ENCODE assay signal across 8 cellular contexts in genomic region chr5:150272531-150272930, GRCh38. TPM values are rescaled to one million over a fixed set of nuclear protein-coding genes. Genes with fewer than 3 reads are reported as not detected.
A peak's percentile ranks its signal among the peaks of the same experiment; 100 is the strongest.
DNase-seq lines count a peak whose midpoint lies in the region; ATAC-seq, FAIRE-seq and TF ChIP-seq lines count a peak whose summit lies in the region.

No MANE protein-coding gene starts in this region.

- POLR2A ChIA-PET in A673 (lab: Charles Lee; ENCODE audit: low non-redundant PET) (no interaction called here), PC-3 (lab: Charles Lee; ENCODE audit: unreplicated experiment) (no interaction called here)

- H3K79me2 ChIP-seq in PC-3 (ENCODE audit: low read length), result no peaks in the 10 kb centered on the region

- no peak for FAIRE-seq in small intestine (lab: Jason Lieb, UNC)

- H3K4me3 ChIP-seq in A673 (ENCODE audit: low read depth, low read length, poor library complexity, severe bottlenecking) (no peak overlapping the region), PC-3 (ENCODE audit: low read length) (no peak overlapping the region), fibroblast of mammary gland (ENCODE audit: control insufficient read depth, low read depth, low read length) (no peak overlapping the region), small intestine (ENCODE audit: low read depth in 1 of 2, low read length in 2 of 2) (no peak overlapping the region), aorta (ENCODE audit: low read length in 2 of 2) (no peak overlapping the region)

- H3K9me3 ChIP-seq in A673 (ENCODE audit: low read depth, low read length, poor library complexity, severe bottlenecking), result no peaks in the 10 kb centered on the region
- H3K9me3 ChIP-seq in PC-3 (ENCODE audit: low read length), result no peaks in the 10 kb centered on the region
- H3K9me3 ChIP-seq in small intestine (ENCODE audit: control insufficient read depth, low read depth), result no peaks in the 10 kb centered on the region
- H3K9me3 ChIP-seq in aorta (ENCODE audit: control insufficient read depth, low read length), result no peaks in the 10 kb centered on the region

- WGBS in small intestine, 3 donors, result 65 to 70% (median 69%) methylated on average over 4 to 5 of the region's 5 CpGs
- 78 to 81% methylated on average over 4 to 5 of the region's 5 CpGs for WGBS in aorta, 2 donors

- ATAC-seq in PC-3 (peak; percentile 74), aorta (ENCODE audit: low FRiP score) (no peak), GM19324 (IDR thresholded peaks at IDR 0.05; ENCODE audit: low FRiP score, unreplicated experiment) (no peak)

- H3F3A ChIP-seq in PC-3 (ENCODE audit: low read length, unreplicated experiment), result no peaks in the 10 kb centered on the region

- no peaks in the 10 kb centered on the region for H4K20me1 ChIP-seq in PC-3 (ENCODE audit: low read length)

- H3K9me2 ChIP-seq in PC-3 (replicated peaks; ENCODE audit: low read length), result no peaks in the 10 kb centered on the region

- H3K27me3 ChIP-seq in A673 (replicated peaks; ENCODE audit: insufficient read depth, low read depth, low read length, poor library complexity), result no peaks in the 10 kb centered on the region
- H3K27me3 ChIP-seq in PC-3 (ENCODE audit: low read length), result 0 out of 2 replicates have a peak, but pooled peaks cover 6% of the 10 kb centered on the region
- H3K27me3 ChIP-seq in small intestine (ENCODE audit: control insufficient read depth in 2 of 2, insufficient read depth in 2 of 2, low read length in 2 of 2), result no peaks in the 10 kb centered on the region
- H3K27me3 ChIP-seq in aorta (ENCODE audit: control insufficient read depth in 1 of 2, insufficient read depth in 2 of 2, low read length in 1 of 2), result no peaks in the 10 kb centered on the region

- in situ Hi-C loops in GM13976 (cut with MboI; ENCODE audit: low sequenced_read_pairs, unreplicated experiment), result no loop called here

- DNase-seq in A673 (ENCODE audit: low spot score), result peak; percentile 50
- no peak for DNase-seq in GM13976 (ENCODE audit: low spot score)
- peak; percentile 72 for DNase-seq in PC-3
- DNase-seq in fibroblast of mammary gland (ENCODE audit: low read depth), result peak; percentile 63
- DNase-seq in small intestine, result peak; percentile 13
- no peak for DNase-seq in activated T-cell treated with anti-CD3 and anti-CD28 coated beads for 4 hours
- DNase-seq in aorta, result no peak

- H3K4me1 ChIP-seq in A673 (ENCODE audit: insufficient read depth, low read length, poor library complexity, severe bottlenecking) (peaks cover 16% of the 10 kb centered on the region), PC-3 (ENCODE audit: insufficient read depth, low read length) (no peaks in the 10 kb centered on the region), small intestine (ENCODE audit: control insufficient read depth in 2 of 2, insufficient read depth in 1 of 2, low read depth in 1 of 2, low read length in 1 of 2) (no peaks in the 10 kb centered on the region), aorta (ENCODE audit: control insufficient read depth in 1 of 2, insufficient read depth in 2 of 2, low read length in 2 of 2) (no peaks in the 10 kb centered on the region)

- H2AFZ ChIP-seq in PC-3 (ENCODE audit: low read length), result no peak overlapping the region

- no peak overlapping the region for H3K4me2 ChIP-seq in PC-3 (ENCODE audit: low read length)

- TF ChIP-seq CTCF in A673 (conservative IDR thresholded peaks at IDR 0.05; ENCODE audit: low read depth, low read length), result peak; percentile 50
- peak; percentile 36 for TF ChIP-seq CTCF in GM13976 (IDR thresholded peaks at IDR 0.05; ENCODE audit: borderline replicate concordance, control extremely low read depth, extremely low read depth, insufficient read depth, missing control alignments)
- TF ChIP-seq CTCF in PC-3 (conservative IDR thresholded peaks at IDR 0.05; ENCODE audit: low read depth, low read length), result peak; percentile 70
- TF ChIP-seq CTCF in fibroblast of mammary gland (conservative IDR thresholded peaks at IDR 0.05; ENCODE audit: control insufficient read depth, insufficient read depth, low read depth, low read length), result peak; percentile 64

- no TSS peak for BruUV-seq in A673 (replicated peaks; lab: Mats Ljungman, UMichigan)
- no TSS peak for BruUV-seq in PC-3 (replicated peaks; lab: Mats Ljungman, UMichigan)

- CTCF ChIA-PET in A673 (lab: Charles Lee), result interaction anchor here (0.8 kb wide), 1 partner anchor 164 kb away, joined by 4 read pairs; no protein-coding TSS in a partner anchor
- CTCF ChIA-PET in PC-3 (lab: Charles Lee), result no interaction called here

- H3K9ac ChIP-seq in PC-3 (ENCODE audit: low read length), result no peak overlapping the region

- intact Hi-C loops in A673 (cut with micrococcal nuclease; ENCODE audit: unreplicated experiment), result loop anchor here (2.0 kb wide), 1 partner anchor 164 kb away; no protein-coding TSS in a partner anchor
- intact Hi-C loops in PC-3 (cut with micrococcal nuclease), result loop anchor here (1.0 kb wide), 2 partner anchors 78 to 164 kb away; no protein-coding TSS in a partner anchor
- intact Hi-C loops in aorta (cut with DNase I), result no loop called here

- no peak overlapping the region for H3K27ac ChIP-seq in A673 (ENCODE audit: low read depth, low read length, poor library complexity, severe bottlenecking)
- no peak overlapping the region for H3K27ac ChIP-seq in PC-3 (ENCODE audit: low read length)
- no peak overlapping the region for H3K27ac ChIP-seq in small intestine (ENCODE audit: low read depth in 1 of 2, low read length in 1 of 2)
- no peak overlapping the region for H3K27ac ChIP-seq in aorta (ENCODE audit: low read depth in 1 of 2, low read length in 2 of 2)

- H3K36me3 ChIP-seq in A673 (ENCODE audit: insufficient read depth, low read length, poor library complexity, severe bottlenecking) (no peaks in the 10 kb centered on the region), PC-3 (ENCODE audit: low read depth, low read length) (no peaks in the 10 kb centered on the region), small intestine (ENCODE audit: control insufficient read depth in 2 of 2, insufficient read depth in 2 of 2, low read length in 2 of 2) (no peaks in the 10 kb centered on the region), aorta (ENCODE audit: control insufficient read depth in 1 of 2, insufficient read depth in 2 of 2, low read length in 1 of 2) (no peaks in the 10 kb centered on the region)

RNA-seq across cellular contexts. Expression of gene CAMK2A, which starts 17.0 kb away (rescaled TPM):
- total RNA-seq in A673 (2021) (not detected in 2 replicates), PC-3 (2014; rRNA removed) (0.15 TPM in 1 of 2 replicates, not detected in the other), aorta (under 1 TPM; 0.15 to 0.36 TPM)
- polyA plus RNA-seq in small intestine (under 1 TPM in 1 of 3 donors, not detected in 2; 0.52 TPM), aorta (under 1 TPM in 1 of 2 donors, not detected in 1; 0.13 TPM)

RNA-seq across cellular contexts. Expression of gene ARSI, which starts 30.2 kb away (rescaled TPM):
- total RNA-seq in A673 (2021) (0.15 and 0.30 TPM in 2 replicates), PC-3 (2014; rRNA removed) (5.9 and 6.3 TPM in 2 replicates), aorta (1 to 10 TPM in 1 of 2 donors, under 1 TPM in 1; 0.91 to 2.7 TPM)
- polyA plus RNA-seq in small intestine (under 1 TPM in 1 of 3 donors, not detected in 2; 0.40 TPM), aorta (not detected)

Comparison
In these comparisons a context has a peak if more than half of its experiments do, and no peak if none do; other contexts are left out.
1. DNase-seq: peak in A673 (single experiment), PC-3 (single experiment), fibroblast of mammary gland (single experiment) and small intestine (single experiment); none in GM13976 (single experiment), activated T-cell treated with anti-CD3 and anti-CD28 coated beads for 4 hours (single experiment) and aorta (0 of 2).
2. intact Hi-C loops: an anchor here in A673 (2.0 kb wide) and PC-3 (1.0 kb wide); none called in aorta.
3. Peak in every context shown above with its lines, with median percentiles within 50 percentile points of each other: CTCF ChIP-seq.